Comparison of ENCODE assay signal across 19 cellular contexts in genomic region chr17:70109497-70109896, GRCh38. TPM values are rescaled to one million over a fixed set of nuclear protein-coding genes. Genes with fewer than 3 reads are reported as not detected.
DNase-seq lines count a peak whose midpoint lies in the region; ATAC-seq, FAIRE-seq and TF ChIP-seq lines count a peak whose summit lies in the region.
"Had no signal": no experiment of that assay in that cellular context is flagged by ENCODE, and none has a peak within 500 bp of the region (broad histone marks: within the 10 kb centered on the region; RNA-seq: fewer than 3 reads in every experiment).

No MANE protein-coding gene starts in this region.

- CTCF ChIA-PET in activated naive CD4-positive, alpha-beta T cell treated with anti-CD3 and anti-CD28 coated beads for 36 hours (lab: Charles Lee) = interaction anchor here (1.6 kb wide), 1 partner anchor 503 kb away, joined by 3 read pairs; no protein-coding TSS in a partner anchor

- H3K27ac ChIP-seq in WERI-Rb-1 (peak overlapping the region; percentile 73), gastrocnemius medialis (peak overlapping the region; percentile 19 to 65 (median 29))
- H3K27ac ChIP-seq: foreskin keratinocyte, HL-60 had no signal

- no peaks in the 10 kb centered on the region for H3K36me3 Mint-ChIP-seq in activated naive CD4-positive, alpha-beta T cell treated with anti-CD3 and anti-CD28 coated beads for 36 hours (ENCODE audit: low read depth)
- H3K36me3 Mint-ChIP-seq: IgD-negative memory B cell had no signal

- ATAC-seq in gastrocnemius medialis = peak in 1 of 2 donors; percentile 45
- no peak for ATAC-seq in GM21723 (IDR thresholded peaks at IDR 0.05; ENCODE audit: unreplicated experiment)
- no peak for ATAC-seq in HG02870 (IDR thresholded peaks at IDR 0.05; ENCODE audit: unreplicated experiment)
- ATAC-seq: foreskin keratinocyte had no signal

- H3K36me3 ChIP-seq in WERI-Rb-1 (no peaks in the 10 kb centered on the region), gastrocnemius medialis (no peaks in the 10 kb centered on the region)

- peak; percentile 13 for FAIRE-seq in G401.6 (lab: Jason Lieb, UNC)

- H3K4me3 ChIP-seq in WERI-Rb-1 (ENCODE audit: low read depth, low read length) (no peak overlapping the region), gastrocnemius medialis (no peak overlapping the region)

- H3K27me3 ChIP-seq in WERI-Rb-1 (ENCODE audit: insufficient read depth, low read depth, severe bottlenecking) = no peaks in the 10 kb centered on the region
- no peaks in the 10 kb centered on the region for H3K27me3 ChIP-seq in gastrocnemius medialis
- H3K27me3 ChIP-seq: foreskin keratinocyte had no signal

- intact Hi-C loops in gastrocnemius medialis (cut with DNase I; ENCODE audit: low total_unique reads) = no loop called here
- intact Hi-C loops in activated naive CD4-positive, alpha-beta T cell treated with anti-CD3 and anti-CD28 coated beads for 36 hours (cut with micrococcal nuclease) = no loop called here

- TF ChIP-seq CTCF in WERI-Rb-1 (IDR thresholded peaks at IDR 0.05; ENCODE audit: low read depth, low read length) (no peak), gastrocnemius medialis (IDR thresholded peaks at IDR 0.05 in 4 of 5, conservative IDR thresholded peaks at IDR 0.05 in 1 of 5) (no peak)

- H3K27ac Mint-ChIP-seq in activated naive CD4-positive, alpha-beta T cell treated with anti-CD3 and anti-CD28 coated beads for 36 hours = no peak overlapping the region
- H3K27ac Mint-ChIP-seq: dendritic cell treated with granulocyte-macrophage colony-stimulating factor and Interleukin-4, amounts not matched to agents 40 ng/mL and 50 ng/mL, for 4 days; IgD-negative memory B cell had no signal

- TF ChIP-seq POLR2A in gastrocnemius medialis (IDR thresholded peaks at IDR 0.05) = no peak

- H3K9me3 ChIP-seq in WERI-Rb-1 (ENCODE audit: severe bottlenecking) (peaks cover 15% of the 10 kb centered on the region), gastrocnemius medialis (no peaks in the 10 kb centered on the region)

- DNase-seq in WERI-Rb-1 (peak; percentile 95), kidney tubule cell (ENCODE audit: low spot score) (peak; percentile 86), gastrocnemius medialis (no peak), HUDEP-2 (lab: John Stamatoyannopoulos, UW; ENCODE audit: unreplicated experiment in 76 of 76) (no peak)
- DNase-seq in activated naive CD4-positive, alpha-beta T cell treated with anti-CD3 and anti-CD28 coated beads for 36 hours = no peak
- DNase-seq: activated CD4-positive, alpha-beta T cell treated with anti-CD3 and anti-CD28 coated beads, Interleukin-2, amount 50 U/mL, for 4 hours; activated gamma-delta T cell; foreskin keratinocyte; GOT3; left colon; NCI-H1436 treated with DMSO at 0.1 percent for 48 hours; SHP77 treated with DMSO at 0.1 percent for 48 hours had no signal

- H3K4me1 ChIP-seq in gastrocnemius medialis = peaks cover 18 to 25% of the 10 kb centered on the region in 2 donors
- H3K4me1 ChIP-seq: foreskin keratinocyte had no signal

- no peak overlapping the region for H3K4me3 Mint-ChIP-seq in activated naive CD4-positive, alpha-beta T cell treated with anti-CD3 and anti-CD28 coated beads for 36 hours
- H3K4me3 Mint-ChIP-seq: dendritic cell treated with granulocyte-macrophage colony-stimulating factor and Interleukin-4, amounts not matched to agents 40 ng/mL and 50 ng/mL, for 4 days; IgD-negative memory B cell had no signal

- in situ Hi-C loops in gastrocnemius medialis (cut with MboI; ENCODE audit: low sequenced_read_pairs in 4 of 4) = no loop called here

- H3K27me3 Mint-ChIP-seq in activated naive CD4-positive, alpha-beta T cell treated with anti-CD3 and anti-CD28 coated beads for 36 hours (ENCODE audit: low read depth) = peaks cover 10% of the 10 kb centered on the region
- H3K27me3 Mint-ChIP-seq: dendritic cell treated with granulocyte-macrophage colony-stimulating factor and Interleukin-4, amounts not matched to agents 40 ng/mL and 50 ng/mL, for 4 days had no signal

- H3K4me1 Mint-ChIP-seq in activated naive CD4-positive, alpha-beta T cell treated with anti-CD3 and anti-CD28 coated beads for 36 hours (ENCODE audit: low read depth) = no peaks in the 10 kb centered on the region
- H3K4me1 Mint-ChIP-seq: IgD-negative memory B cell had no signal

- H3K9me3 Mint-ChIP-seq in activated naive CD4-positive, alpha-beta T cell treated with anti-CD3 and anti-CD28 coated beads for 36 hours = no peaks in the 10 kb centered on the region

RNA-seq across cellular contexts. Expression of gene KCNJ16, which starts 34.5 kb away (rescaled TPM):
- under 1 TPM in 1 of 4 donors, not detected in 3; 1.00 TPM for total RNA-seq in gastrocnemius medialis
- not detected for total RNA-seq in activated naive CD4-positive, alpha-beta T cell treated with anti-CD3 and anti-CD28 coated beads for 36 hours
- total RNA-seq: bronchial epithelial cell, foreskin keratinocyte had no signal

RNA-seq across cellular contexts. Expression of gene KCNJ2, which starts 59.8 kb away (rescaled TPM):
- 10 to 100 TPM in 2 of 4 donors, 1 to 10 TPM in 2; 7.3 to 18.9 (median 10.6) TPM for total RNA-seq in gastrocnemius medialis
- total RNA-seq in activated naive CD4-positive, alpha-beta T cell treated with anti-CD3 and anti-CD28 coated beads for 36 hours = not detected

Comparison
In these comparisons a context has a peak if more than half of its experiments do, and no peak if none do; other contexts are left out.
1. DNase-seq: peak in WERI-Rb-1 (single experiment) and kidney tubule cell (single experiment); none in gastrocnemius medialis (0 of 2), HUDEP-2 (0 of 76) and activated naive CD4-positive, alpha-beta T cell treated with anti-CD3 and anti-CD28 coated beads for 36 hours (single experiment).
2. RNA of gene KCNJ2, which starts 59.8 kb away (total RNA-seq): 7.3 to 18.9 TPM in gastrocnemius medialis; not detected in activated naive CD4-positive, alpha-beta T cell treated with anti-CD3 and anti-CD28 coated beads for 36 hours; every median in the first group is over 4 times any median in the second.